ENCODE assay signal across 26 cellular contexts in the genomic region with DNA sequence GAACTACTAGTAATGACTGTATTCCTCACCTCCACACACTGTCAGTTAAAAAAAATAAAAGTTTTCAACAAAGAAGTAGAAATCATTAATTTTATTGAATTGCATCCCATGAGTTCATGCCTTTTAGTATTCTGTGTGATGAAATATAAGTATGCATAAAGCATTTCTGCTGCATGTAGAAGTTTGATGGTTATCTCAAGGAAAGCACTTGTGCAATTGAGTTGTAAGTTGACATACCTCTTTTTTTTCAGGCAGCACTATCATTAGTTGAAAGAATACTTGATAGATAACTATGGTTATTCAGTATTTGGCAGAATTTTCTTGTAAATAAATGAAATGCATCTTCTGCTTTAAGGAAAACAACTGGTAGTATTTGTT.
A peak's percentile ranks its signal among the peaks of the same experiment; 100 is the strongest.
DNase-seq lines count a peak whose midpoint lies in the region; ATAC-seq and TF ChIP-seq lines count a peak whose summit lies in the region.
"Had no signal": no experiment of that assay in that cellular context is flagged by ENCODE, and none has a peak within 500 bp of the region (broad histone marks: within the 10 kb centered on the region; RNA-seq: fewer than 3 reads in every experiment).

No MANE protein-coding gene starts in this region.

- H3K4me2 ChIP-seq in IMR-90 (ENCODE audit: low read depth, low read length): no peak overlapping the region
- peak overlapping the region; percentile 37 for H3K4me2 ChIP-seq in mesenchymal stem cell (ENCODE audit: low read length, poor library complexity, severe bottlenecking)
- H3K4me2 ChIP-seq: BLaER1 had no signal

- H3K23ac ChIP-seq in IMR-90 (ENCODE audit: low read depth, low read length) (no peak overlapping the region), mesenchymal stem cell (ENCODE audit: low read length in 2 of 2) (no peak overlapping the region)

- POLR2A ChIA-PET in CD4-positive, alpha-beta T cell (lab: Charles Lee): interaction anchor here (1.0 to 3.5 kb wide), 3 partner anchors 10 to 105 kb away, joined by 3 to 14 read pairs (median 14); no protein-coding TSS in a partner anchor
- POLR2A ChIA-PET in IMR-90 (lab: Charles Lee; ENCODE audit: unreplicated experiment): no interaction called here
- POLR2A ChIA-PET in activated CD4-positive, alpha-beta memory T cell treated with anti-CD3 and anti-CD28 coated beads, Interleukin-2, amount 10 ng/mL, durations not matched to agents 7 days and 5 days (lab: Charles Lee): interaction anchor here (0.6 to 3.3 kb wide), 4 partner anchors 12 to 112 kb away, joined by 3 to 16 read pairs (median 8); no protein-coding TSS in a partner anchor

- no peaks in the 10 kb centered on the region for H4K20me1 ChIP-seq in IMR-90 (ENCODE audit: insufficient read depth, low read length)
- H4K20me1 ChIP-seq: BLaER1 had no signal

- H3K4me3 Mint-ChIP-seq in CD4-positive, alpha-beta T cell: no peak overlapping the region
- H3K4me3 Mint-ChIP-seq in progenitor cell of endocrine pancreas (ENCODE audit: low read depth): no peak overlapping the region
- H3K4me3 Mint-ChIP-seq in activated CD4-positive, alpha-beta memory T cell treated with anti-CD3 and anti-CD28 coated beads, Interleukin-2, amount 10 ng/mL, durations not matched to agents 7 days and 5 days: no peak overlapping the region
- H3K4me3 Mint-ChIP-seq: stimulated activated effector memory CD8-positive, alpha-beta T cell treated with anti-CD3 and anti-CD28 coated beads, Interleukin-12 subunit alpha, Interleukin-12 subunit beta, amount 100 ng/mL, for 72 hours had no signal

- peaks cover 9 to 16% of the 10 kb centered on the region in 2 experiments; a peak in 3 of 4 replicates for H3K79me1 ChIP-seq in IMR-90 (ENCODE audit: low read depth in 1 of 2, low read length in 2 of 2)
- H3K79me1 ChIP-seq in mesenchymal stem cell (replicated peaks; ENCODE audit: low read length, poor library complexity, severe bottlenecking): peaks cover 14% of the 10 kb centered on the region

- no peaks in the 10 kb centered on the region for H3K27me3 ChIP-seq in CD4-positive, alpha-beta T cell (ENCODE audit: control insufficient read depth, insufficient read depth, low read length)
- H3K27me3 ChIP-seq in IMR-90 (ENCODE audit: control insufficient read depth, insufficient read depth, low read length): no peaks in the 10 kb centered on the region
- no peaks in the 10 kb centered on the region for H3K27me3 ChIP-seq in mesenchymal stem cell (ENCODE audit: control insufficient read depth in 1 of 2, insufficient read depth in 1 of 2, low read length in 2 of 2)
- H3K27me3 ChIP-seq: BLaER1, dorsolateral prefrontal cortex, heart right ventricle, suprapubic skin had no signal

- no peaks in the 10 kb centered on the region for H3K9me3 ChIP-seq in CD4-positive, alpha-beta T cell (ENCODE audit: control insufficient read depth, low read length)
- H3K9me3 ChIP-seq in IMR-90 (ENCODE audit: control insufficient read depth, insufficient read depth, low read length) (no peaks in the 10 kb centered on the region), mesenchymal stem cell (ENCODE audit: control insufficient read depth, low read length) (no peaks in the 10 kb centered on the region)
- H3K9me3 ChIP-seq: BLaER1, heart right ventricle, suprapubic skin had no signal

- no peak for DNase-seq in CD4-positive, alpha-beta T cell
- peak; percentile 25 for DNase-seq in IMR-90
- DNase-seq in amniotic epithelial cell (ENCODE audit: low read depth): peak; percentile 75
- no peak for DNase-seq in mesenchymal stem cell
- no peak for DNase-seq in progenitor cell of endocrine pancreas (ENCODE audit: low spot score, unreplicated experiment)
- DNase-seq in stimulated activated CD4-positive, alpha-beta T cell treated with anti-CD3 and anti-CD28 coated beads, Interleukin-4, amount 100 ng/mL, for 24 hours: no peak
- no peak for DNase-seq in activated CD4-positive, alpha-beta memory T cell treated with anti-CD3 and anti-CD28 coated beads, Interleukin-2, amount 10 ng/mL, durations not matched to agents 7 days and 5 days
- DNase-seq: activated CD4-positive, alpha-beta T cell treated with anti-CD3 and anti-CD28 coated beads, Interleukin-2, amount 50 U/mL, for 1 hour; central memory CD4-positive, alpha-beta T cell; COR-L47; dorsolateral prefrontal cortex; heart right ventricle; Kasumi-1; left colon; mesendoderm; NCI-H2029 treated with DMSO at 0.1 percent for 48 hours; NCI-H2227 treated with DMSO at 0.1 percent for 48 hours; NCI-H774; nucleus accumbens; small intestine; T-helper 9 cell had no signal

- H3K18ac ChIP-seq in IMR-90 (ENCODE audit: low read depth, low read length) (no peak overlapping the region), mesenchymal stem cell (ENCODE audit: low read depth in 1 of 2, low read length in 2 of 2) (no peak overlapping the region)

- H3K4me3 ChIP-seq in IMR-90 (ENCODE audit: insufficient read depth, low read depth, low read length): no peak overlapping the region
- peak overlapping the region in 1 of 2 experiments; percentile 36 for H3K4me3 ChIP-seq in mesenchymal stem cell (ENCODE audit: insufficient read depth in 1 of 2, low read depth in 1 of 2, low read length in 2 of 2)
- H3K4me3 ChIP-seq: BLaER1, dorsolateral prefrontal cortex, heart right ventricle, suprapubic skin had no signal

- H2BK20ac ChIP-seq in IMR-90 (ENCODE audit: low read depth, low read length): no peak overlapping the region

- TF ChIP-seq CTCF in CD4-positive, alpha-beta T cell (IDR thresholded peaks at IDR 0.05): no peak
- no peak for TF ChIP-seq CTCF in IMR-90 (conservative IDR thresholded peaks at IDR 0.05; ENCODE audit: low read depth, low read length)
- TF ChIP-seq CTCF in progenitor cell of endocrine pancreas (IDR thresholded peaks at IDR 0.05; ENCODE audit: unreplicated experiment): no peak

- no peaks in the 10 kb centered on the region for H3K36me3 Mint-ChIP-seq in CD4-positive, alpha-beta T cell (ENCODE audit: low read depth)
- no peaks in the 10 kb centered on the region for H3K36me3 Mint-ChIP-seq in progenitor cell of endocrine pancreas (ENCODE audit: insufficient read depth)
- H3K36me3 Mint-ChIP-seq in activated CD4-positive, alpha-beta memory T cell treated with anti-CD3 and anti-CD28 coated beads, Interleukin-2, amount 10 ng/mL, durations not matched to agents 7 days and 5 days (ENCODE audit: low read depth): peaks cover 29% of the 10 kb centered on the region
- H3K36me3 Mint-ChIP-seq: stimulated activated effector memory CD8-positive, alpha-beta T cell treated with anti-CD3 and anti-CD28 coated beads, Interleukin-12 subunit alpha, Interleukin-12 subunit beta, amount 100 ng/mL, for 72 hours had no signal

- no peaks in the 10 kb centered on the region for H3K9me3 Mint-ChIP-seq in CD4-positive, alpha-beta T cell
- no peaks in the 10 kb centered on the region for H3K9me3 Mint-ChIP-seq in progenitor cell of endocrine pancreas (ENCODE audit: low read depth)
- H3K9me3 Mint-ChIP-seq in activated CD4-positive, alpha-beta memory T cell treated with anti-CD3 and anti-CD28 coated beads, Interleukin-2, amount 10 ng/mL, durations not matched to agents 7 days and 5 days: no peaks in the 10 kb centered on the region
- H3K9me3 Mint-ChIP-seq: stimulated activated effector memory CD8-positive, alpha-beta T cell treated with anti-CD3 and anti-CD28 coated beads, Interleukin-12 subunit alpha, Interleukin-12 subunit beta, amount 100 ng/mL, for 72 hours had no signal

- H3K27me3 Mint-ChIP-seq in CD4-positive, alpha-beta T cell: no peaks in the 10 kb centered on the region
- H3K27me3 Mint-ChIP-seq in progenitor cell of endocrine pancreas: no peaks in the 10 kb centered on the region
- no peaks in the 10 kb centered on the region for H3K27me3 Mint-ChIP-seq in activated CD4-positive, alpha-beta memory T cell treated with anti-CD3 and anti-CD28 coated beads, Interleukin-2, amount 10 ng/mL, durations not matched to agents 7 days and 5 days
- H3K27me3 Mint-ChIP-seq: activated naive CD8-positive, alpha-beta T cell had no signal

- in situ Hi-C loops in IMR-90 (cut with MboI; ENCODE audit: low sequenced_read_pairs): no loop called here

- no peak for TF ChIP-seq POLR2A in IMR-90 (IDR thresholded peaks at IDR 0.05; ENCODE audit: low read depth, low read length)

- no peak overlapping the region for H2BK12ac ChIP-seq in mesenchymal stem cell (ENCODE audit: low read length in 2 of 2)

- H2BK120ac ChIP-seq in IMR-90 (ENCODE audit: low read depth, low read length): no peak overlapping the region; the same call in 1 of the 2 replicates
- no peak overlapping the region for H2BK120ac ChIP-seq in mesenchymal stem cell (ENCODE audit: low read depth, low read length)

- no TSS peak for BruUV-seq in IMR-90 (replicated peaks; lab: Mats Ljungman, UMichigan)

- H2AFZ ChIP-seq in IMR-90 (replicated peaks; ENCODE audit: low read length, poor library complexity) (no peak overlapping the region), mesenchymal stem cell (ENCODE audit: low read depth, low read length) (no peak overlapping the region)

- H3K36me3 ChIP-seq in IMR-90 (ENCODE audit: control insufficient read depth, insufficient read depth, low read length) (no peaks in the 10 kb centered on the region), mesenchymal stem cell (ENCODE audit: control insufficient read depth in 1 of 2, insufficient read depth in 2 of 2, low read depth in 1 of 2, low read length in 2 of 2) (no peaks in the 10 kb centered on the region)
- H3K36me3 ChIP-seq: BLaER1, heart right ventricle, suprapubic skin had no signal

- no peak overlapping the region for H3K4ac ChIP-seq in IMR-90 (ENCODE audit: low read depth, low read length)
- H3K4ac ChIP-seq in mesenchymal stem cell (ENCODE audit: low read depth in 1 of 2, low read length in 2 of 2): no peak overlapping the region

- peaks cover 5% of the 10 kb centered on the region; the same call in 1 of the 2 replicates for H3K9me1 ChIP-seq in IMR-90 (ENCODE audit: insufficient read depth, low read length)

- peak overlapping the region; percentile 0 for H3K27ac Mint-ChIP-seq in CD4-positive, alpha-beta T cell
- H3K27ac Mint-ChIP-seq in progenitor cell of endocrine pancreas: no peak overlapping the region
- no peak overlapping the region for H3K27ac Mint-ChIP-seq in activated CD4-positive, alpha-beta memory T cell treated with anti-CD3 and anti-CD28 coated beads, Interleukin-2, amount 10 ng/mL, durations not matched to agents 7 days and 5 days
- H3K27ac Mint-ChIP-seq: stimulated activated effector memory CD8-positive, alpha-beta T cell treated with anti-CD3 and anti-CD28 coated beads, Interleukin-12 subunit alpha, Interleukin-12 subunit beta, amount 100 ng/mL, for 72 hours had no signal

- no peak overlapping the region for H3K56ac ChIP-seq in IMR-90 (ENCODE audit: extremely low read depth, insufficient read depth, low read length)

- no peak overlapping the region for H4K5ac ChIP-seq in IMR-90 (ENCODE audit: low read depth, low read length)

- H3K27ac ChIP-seq in CD4-positive, alpha-beta T cell (ENCODE audit: low read depth, low read length): no peak overlapping the region
- H3K27ac ChIP-seq in IMR-90 (ENCODE audit: insufficient read depth, low read length) (no peak overlapping the region), mesenchymal stem cell (ENCODE audit: low read length, poor library complexity, severe bottlenecking) (peak overlapping the region; percentile 87)
- H3K27ac ChIP-seq: BLaER1, dorsolateral prefrontal cortex, heart right ventricle, suprapubic skin had no signal

- H4K91ac ChIP-seq in IMR-90 (ENCODE audit: insufficient read depth, low read depth, low read length) (no peak overlapping the region), mesenchymal stem cell (ENCODE audit: low read length) (no peak overlapping the region)

- intact Hi-C loops in CD4-positive, alpha-beta T cell (cut with DNase I, micrococcal nuclease): no loop called here
- intact Hi-C loops in IMR-90 (cut with micrococcal nuclease): loop anchor here (5.0 kb wide), 1 partner anchor 53 kb away; no protein-coding TSS in a partner anchor

- no peak for TF ChIP-seq RAD21 in IMR-90 (IDR thresholded peaks at IDR 0.05; ENCODE audit: low read length)

- peaks cover 79% of the 10 kb centered on the region for H3K4me1 Mint-ChIP-seq in CD4-positive, alpha-beta T cell (ENCODE audit: low read depth)
- peaks cover 5% of the 10 kb centered on the region for H3K4me1 Mint-ChIP-seq in progenitor cell of endocrine pancreas (ENCODE audit: low read depth)
- H3K4me1 Mint-ChIP-seq in activated CD4-positive, alpha-beta memory T cell treated with anti-CD3 and anti-CD28 coated beads, Interleukin-2, amount 10 ng/mL, durations not matched to agents 7 days and 5 days: peaks cover 56% of the 10 kb centered on the region

- ATAC-seq in CD4-positive, alpha-beta T cell (ENCODE audit: poor library complexity): no peak
- ATAC-seq in IMR-90 (ENCODE audit: low read depth): no peak
- no peak for ATAC-seq in GM18520 (IDR thresholded peaks at IDR 0.05; ENCODE audit: unreplicated experiment)
- ATAC-seq: left colon had no signal

- dilution Hi-C loops in IMR-90 (cut with HindIII; ENCODE audit: low sequenced_read_pairs, unreplicated experiment): no loop called here

- H2BK15ac ChIP-seq in IMR-90 (ENCODE audit: low read depth, low read length) (no peak overlapping the region), mesenchymal stem cell (ENCODE audit: low read depth, poor library complexity, severe bottlenecking) (no peak overlapping the region)

- CTCF ChIA-PET in CD4-positive, alpha-beta T cell (lab: Charles Lee): interaction anchor here (0.9 to 1.5 kb wide), 4 partner anchors 24 to 65 kb away, joined by 3 to 4 read pairs (median 3); no protein-coding TSS in a partner anchor
- CTCF ChIA-PET in IMR-90 (lab: Yijun Ruan, JAX): interaction anchor here (1.3 to 1.4 kb wide), 2 partner anchors 20 to 105 kb away, joined by 5 to 8 read pairs; no protein-coding TSS in a partner anchor
- CTCF ChIA-PET in activated CD4-positive, alpha-beta memory T cell treated with anti-CD3 and anti-CD28 coated beads, Interleukin-2, amount 10 ng/mL, durations not matched to agents 7 days and 5 days (lab: Charles Lee): interaction anchor here (0.8 to 4.4 kb wide), 3 partner anchors 17 to 105 kb away, joined by 3 to 36 read pairs (median 9); a partner anchor contains a TSS

- no peak overlapping the region for H3K9ac ChIP-seq in IMR-90 (ENCODE audit: low read depth, low read length)
- H3K9ac ChIP-seq in mesenchymal stem cell (ENCODE audit: low read length): peak overlapping the region; percentile 22
- H3K9ac ChIP-seq: BLaER1 had no signal

- H2AK5ac ChIP-seq in IMR-90 (ENCODE audit: low read depth, low read length) (no peak overlapping the region), mesenchymal stem cell (ENCODE audit: low read length, severe bottlenecking) (no peak overlapping the region)

- H3K4me1 ChIP-seq in IMR-90 (ENCODE audit: control insufficient read depth, insufficient read depth, low read length) (no peaks in the 10 kb centered on the region; the same call in 1 of the 2 replicates), mesenchymal stem cell (ENCODE audit: control insufficient read depth, insufficient read depth, low read depth, low read length) (peaks cover 12% of the 10 kb centered on the region)

- H3K14ac ChIP-seq in IMR-90 (replicated peaks; ENCODE audit: low read depth, low read length): no peak overlapping the region
- no peak overlapping the region for H3K14ac ChIP-seq in mesenchymal stem cell (ENCODE audit: low read length in 2 of 2)

- H2BK5ac ChIP-seq in IMR-90 (ENCODE audit: low read depth, low read length, poor library complexity, severe bottlenecking) (no peak overlapping the region), mesenchymal stem cell (ENCODE audit: low read depth, low read length, poor library complexity, severe bottlenecking) (no peak overlapping the region)

- no peak overlapping the region for H4K8ac ChIP-seq in IMR-90 (ENCODE audit: low read depth in 2 of 2, low read length in 2 of 2)
- no peak overlapping the region for H4K8ac ChIP-seq in mesenchymal stem cell (ENCODE audit: low read length)

- no peak overlapping the region for H2AK9ac ChIP-seq in IMR-90 (replicated peaks; ENCODE audit: low read depth, low read length, poor library complexity)

Comparison
In these comparisons a context has a peak if more than half of its experiments do, and no peak if none do; other contexts are left out.
1. DNase-seq: peak in IMR-90 (single experiment) and amniotic epithelial cell (single experiment); none in CD4-positive, alpha-beta T cell (0 of 10), mesenchymal stem cell (single experiment), progenitor cell of endocrine pancreas (single experiment), stimulated activated CD4-positive, alpha-beta T cell treated with anti-CD3 and anti-CD28 coated beads, Interleukin-4, amount 100 ng/mL, for 24 hours (single experiment) and activated CD4-positive, alpha-beta memory T cell treated with anti-CD3 and anti-CD28 coated beads, Interleukin-2, amount 10 ng/mL, durations not matched to agents 7 days and 5 days (single experiment).